ENCODE assay signal across 8 cellular contexts in genomic region chr3:139111392-139112229, GRCh38.
A peak's percentile ranks its signal among the peaks of the same experiment; 100 is the strongest.
DNase-seq lines count a peak whose midpoint lies in the region; ATAC-seq and TF ChIP-seq lines count a peak whose summit lies in the region.

No MANE protein-coding gene starts in this region.

- DNase-seq in ELF-1 (ENCODE audit: low read depth, low spot score) (peak; percentile 62), NCI-H446 treated with DMSO at 0.1 percent for 48 hours (lab: John Stamatoyannopoulos, UW) (peak; percentile 19), lung (ENCODE audit: low spot score) (peak; percentile 60)
- DNase-seq in activated CD4-positive, alpha-beta T cell treated with anti-CD3 and anti-CD28 coated beads, Interleukin-2, amount 50 U/mL, for 4 hours: peak; percentile 23 to 39
- DNase-seq in effector CD4-positive, alpha-beta T cell: peak; percentile 39
- DNase-seq in stimulated activated CD8-positive, alpha-beta memory T cell treated with anti-CD3 and anti-CD28 coated beads, Interleukin-15, amount 100 ng/mL, for 48 hours (ENCODE audit: low read depth in 2 of 2): peak; percentile 36 to 38

- TF ChIP-seq CTCF in lung (IDR thresholded peaks at IDR 0.05; ENCODE audit: control extremely low read depth, extremely low read depth): peak; percentile 41

- H3K27ac ChIP-seq in lung (ENCODE audit: low read depth in 1 of 2, low read length in 1 of 2): no peak overlapping the region

- H3K9me3 ChIP-seq in lung (ENCODE audit: control insufficient read depth in 2 of 2, insufficient read depth in 1 of 2, low read length in 1 of 2): no peaks in the 10 kb centered on the region

- no peaks in the 10 kb centered on the region for H3K36me3 ChIP-seq in lung (ENCODE audit: control insufficient read depth in 2 of 2, insufficient read depth in 2 of 2, low read length in 2 of 2)

- ATAC-seq in HG02798 (IDR thresholded peaks at IDR 0.05; ENCODE audit: poor library complexity, unreplicated experiment) (peak; percentile 79), lung (ENCODE audit: insufficient read depth, low FRiP score) (no peak), GM19463 (IDR thresholded peaks at IDR 0.05; ENCODE audit: unreplicated experiment) (no peak)

- no peaks in the 10 kb centered on the region for H3K27me3 ChIP-seq in lung (ENCODE audit: control insufficient read depth, insufficient read depth)

- no peak overlapping the region for H3K4me3 ChIP-seq in lung

- no peaks in the 10 kb centered on the region for H3K4me1 ChIP-seq in lung (ENCODE audit: control insufficient read depth in 2 of 2, insufficient read depth in 2 of 2, low read length in 2 of 2)

- WGBS in lung, 2 donors: 8 to 9% methylated on average over 13 of the region's 13 CpGs
